ENCODE assay signal across 26 cellular contexts in genomic region chr7:70504254-70504653, GRCh38.
"Had no signal": no experiment of that assay in that cellular context is flagged by ENCODE, and none has a peak within 500 bp of the region (broad histone marks: within the 10 kb centered on the region; RNA-seq: fewer than 3 reads in every experiment).

No MANE protein-coding gene starts in this region.

- H3K27ac ChIP-seq: ascending aorta, breast epithelium, cardiac muscle cell, colonic mucosa, epithelial cell of prostate, esophagus squamous epithelium had no signal

- DNase-seq: activated CD4-positive, alpha-beta memory T cell treated with anti-CD3 and anti-CD28 coated beads for 36 hours; activated CD4-positive, alpha-beta T cell treated with anti-CD3 and anti-CD28 coated beads for 36 hours; activated CD4-positive, alpha-beta T cell treated with anti-CD3 and anti-CD28 coated beads, Interleukin-2, amount 10 ng/mL, durations not matched to agents 24 days and 14 days; activated CD4-positive, CD25-positive, alpha-beta regulatory T cell; activated CD4-positive, CD25-positive, alpha-beta regulatory T cell treated with anti-CD3 and anti-CD28 coated beads, Interleukin-2, amount 50 U/mL, for 72 hours; activated CD8-positive, alpha-beta memory T cell treated with anti-CD3 and anti-CD28 coated beads, Interleukin-2, amount 10 ng/mL, durations not matched to agents 7 days and 5 days; activated CD8-positive, alpha-beta memory T cell treated with anti-CD3 and anti-CD28 coated beads, Interleukin-2, amount 50 U/mL, for 4 hours; activated CD8-positive, alpha-beta T cell treated with anti-CD3 and anti-CD28 coated beads, Interleukin-2, amount 10 ng/mL, durations not matched to agents 7 days and 5 days; activated gamma-delta T cell; activated naive CD4-positive, alpha-beta T cell; activated naive CD4-positive, alpha-beta T cell treated with anti-CD3 and anti-CD28 coated beads, Interleukin-2, amount 10 ng/mL, durations not matched to agents 7 days and 5 days; activated naive CD8-positive, alpha-beta T cell treated with anti-CD3 and anti-CD28 coated beads, Interleukin-2, amount 10 ng/mL, durations not matched to agents 7 days and 5 days; activated T-cell treated with anti-CD3 and anti-CD28 coated beads, Interleukin-2, amount 50 U/mL, for 1 hour; activated T-cell treated with anti-CD3 and anti-CD28 coated beads, Interleukin-2, amount 50 U/mL, for 48 hours; central memory CD4-positive, alpha-beta T cell; cerebellar nuclear complex; colonic mucosa; effector CD8-positive, alpha-beta T cell; esophagus squamous epithelium; head of caudate nucleus; hippocampal formation; T1000 had no signal
